In genomic region chr15:81073796-81074195, GRCh38 we compare ENCODE assay signal across 15 cellular contexts.
DNase-seq lines count a peak whose midpoint lies in the region; TF ChIP-seq lines count a peak whose summit lies in the region.
"Had no signal": no experiment of that assay in that cellular context is flagged by ENCODE, and none has a peak within 500 bp of the region (broad histone marks: within the 10 kb centered on the region; RNA-seq: fewer than 3 reads in every experiment).

No MANE protein-coding gene starts in this region.

- no peaks in the 10 kb centered on the region for H3K36me3 ChIP-seq in A673 (ENCODE audit: insufficient read depth, low read length, poor library complexity, severe bottlenecking)

- intact Hi-C loops in A673 (cut with micrococcal nuclease; ENCODE audit: unreplicated experiment), result no loop called here

- H3K27ac ChIP-seq in A673 (ENCODE audit: low read depth, low read length, poor library complexity, severe bottlenecking), result no peak overlapping the region
- H3K27ac ChIP-seq: PC-9, RWPE1 had no signal

- H3K4me3 ChIP-seq in A673 (ENCODE audit: low read depth, low read length, poor library complexity, severe bottlenecking) (no peak overlapping the region), astrocyte of the cerebellum (ENCODE audit: low read depth, low read length) (no peak overlapping the region), fibroblast of mammary gland (ENCODE audit: control insufficient read depth, low read depth, low read length) (no peak overlapping the region)
- H3K4me3 ChIP-seq: PC-9 had no signal

- POLR2A ChIA-PET in A673 (lab: Charles Lee; ENCODE audit: low non-redundant PET), result no interaction called here

- in situ Hi-C loops in G401 (cut with HindIII; ENCODE audit: low sequenced_read_pairs) (no loop called here), astrocyte of the cerebellum (cut with HindIII; ENCODE audit: low sequenced_read_pairs) (no loop called here)

- BruUV-seq in A673 (replicated peaks; lab: Mats Ljungman, UMichigan), result no TSS peak

- H3K27me3 ChIP-seq in A673 (replicated peaks; ENCODE audit: insufficient read depth, low read depth, low read length, poor library complexity), result no peaks in the 10 kb centered on the region

- H3K4me1 ChIP-seq in A673 (ENCODE audit: insufficient read depth, low read length, poor library complexity, severe bottlenecking), result no peaks in the 10 kb centered on the region

- TF ChIP-seq CTCF in A673 (conservative IDR thresholded peaks at IDR 0.05; ENCODE audit: low read depth, low read length), result no peak
- no peak for TF ChIP-seq CTCF in astrocyte of the cerebellum (IDR thresholded peaks at IDR 0.05; ENCODE audit: low read depth, low read length, missing control alignments)
- no peak for TF ChIP-seq CTCF in fibroblast of mammary gland (conservative IDR thresholded peaks at IDR 0.05; ENCODE audit: control insufficient read depth, insufficient read depth, low read depth, low read length)

- H3K9me3 ChIP-seq in A673 (ENCODE audit: low read depth, low read length, poor library complexity, severe bottlenecking), result no peaks in the 10 kb centered on the region

- CTCF ChIA-PET in A673 (lab: Charles Lee), result interaction anchor here (0.7 kb wide), 1 partner anchor 193 kb away, joined by 3 read pairs; no protein-coding TSS in a partner anchor

- DNase-seq in A673 (ENCODE audit: low spot score) (peak; percentile 18), G401 (ENCODE audit: low spot score) (peak; percentile 76), astrocyte of the cerebellum (ENCODE audit: low read depth) (peak; percentile 3), fibroblast of mammary gland (ENCODE audit: low read depth) (peak; percentile 55), NOMO-1 treated with DMSO at 0.1 percent for 48 hours (lab: John Stamatoyannopoulos, UW; ENCODE audit: unreplicated experiment) (no peak), retina (no peak), AG20443 (ENCODE audit: low spot score) (no peak)
- DNase-seq: GDM1, NCI-H187, NCI-H2107, NCI-H524, NCI-H82, PC-9, SIG-M5 had no signal

Comparison
In these comparisons a context has a peak if more than half of its experiments do, and no peak if none do; other contexts are left out.
1. DNase-seq: peak in A673 (single experiment), G401 (single experiment), astrocyte of the cerebellum (single experiment) and fibroblast of mammary gland (single experiment); none in NOMO-1 treated with DMSO at 0.1 percent for 48 hours (single experiment), retina (single experiment) and AG20443 (single experiment).